Comparison of ENCODE assay signal across 1 cellular context in genomic region chr4:78644744-78645330, GRCh38.
TF ChIP-seq lines count a peak whose summit lies in the region.

No MANE protein-coding gene starts in this region.

TF ChIP-seq in K562, 482 proteins besides CTCF, POLR2A, EP300 and RAD21 (continued from another document and continues in another):
- TF ChIP-seq ZNF592 (IDR thresholded peaks at IDR 0.05) (peak; percentile 45; the same call in 1 of the 2 replicates), KHSRP (IDR thresholded peaks at IDR 0.05) (peak; percentile 9; the same call in 1 of the 2 replicates), TRIM25 (IDR thresholded peaks at IDR 0.05; ENCODE audit: borderline replicate concordance) (no peak), EP400 (IDR thresholded peaks at IDR 0.05) (peak; percentile 53), USF2 (CRISPR knock-in tag; IDR thresholded peaks at IDR 0.05) (no peak), ETS2 (tag; IDR thresholded peaks at IDR 0.05; ENCODE audit: borderline replicate concordance, poor library complexity, severe bottlenecking) (no peak), KLF13 (tag; IDR thresholded peaks at IDR 0.05; ENCODE audit: borderline replicate concordance, low read depth) (no peak), ZEB2 (IDR thresholded peaks at IDR 0.05) (no peak), ZNF778 (CRISPR knock-in tag; IDR thresholded peaks at IDR 0.05) (no peak), ARID4B (CRISPR knock-in tag; IDR thresholded peaks at IDR 0.05) (no peak), CXXC5 (CRISPR knock-in tag; IDR thresholded peaks at IDR 0.05) (no peak), SFPQ (IDR thresholded peaks at IDR 0.05; ENCODE audit: low read depth, low read length) (no peak), SMARCB1 (IDR thresholded peaks at IDR 0.05; ENCODE audit: insufficient read length, low read depth) (no peak), ZNF445 (CRISPR knock-in tag; IDR thresholded peaks at IDR 0.05; ENCODE audit: low read depth) (no peak), E2F1 (CRISPR knock-in tag; IDR thresholded peaks at IDR 0.05) (no peak), GTF3C2 (IDR thresholded peaks at IDR 0.05; ENCODE audit: borderline replicate concordance, extremely low read depth, insufficient read length) (no peak), ZNF24 (IDR thresholded peaks at IDR 0.05) (no peak), NR4A1 (CRISPR knock-in tag; IDR thresholded peaks at IDR 0.05) (no peak), NR4A1 (tag; IDR thresholded peaks at IDR 0.05) (no peak), CREB1 (IDR thresholded peaks at IDR 0.05) (no peak; the same call in 1 of the 2 replicates), CREB1 (CRISPR knock-in tag; IDR thresholded peaks at IDR 0.05) (peak; percentile 43; the same call in 1 of the 2 replicates), ETV6 (IDR thresholded peaks at IDR 0.05; ENCODE audit: borderline replicate concordance in 1 of 2, low read depth in 2 of 2, low read length in 1 of 2) (no peak), ETV6 (CRISPR knock-in tag; IDR thresholded peaks at IDR 0.05; ENCODE audit: borderline replicate concordance) (no peak), ZNF583 (CRISPR knock-in tag; IDR thresholded peaks at IDR 0.05) (no peak), TSC22D4 (tag; IDR thresholded peaks at IDR 0.05) (no peak), POLR2H (tag; IDR thresholded peaks at IDR 0.05; ENCODE audit: low read depth) (no peak; the same call in 1 of the 2 replicates), ZNF586 (CRISPR knock-in tag; conservative IDR thresholded peaks at IDR 0.05) (no peak), ZNF408 (CRISPR knock-in tag; IDR thresholded peaks at IDR 0.05; ENCODE audit: low read depth) (no peak), CBFA2T2 (conservative IDR thresholded peaks at IDR 0.05) (no peak), STAG1 (CRISPR knock-in tag; IDR thresholded peaks at IDR 0.05; ENCODE audit: borderline replicate concordance) (no peak), OTX1 (CRISPR knock-in tag; IDR thresholded peaks at IDR 0.05) (no peak), BCL6 (CRISPR knock-in tag; IDR thresholded peaks at IDR 0.05) (no peak), CBX3 (IDR thresholded peaks at IDR 0.05; ENCODE audit: borderline replicate concordance in 1 of 2, low read length in 2 of 2) (no peak), BHLHE40 (IDR thresholded peaks at IDR 0.05; ENCODE audit: low read length) (no peak), SRSF3 (IDR thresholded peaks at IDR 0.05; ENCODE audit: insufficient read depth, low read length) (no peak), ZNF217 (CRISPR knock-in tag; IDR thresholded peaks at IDR 0.05) (no peak), JUND (IDR thresholded peaks at IDR 0.05; ENCODE audit: borderline replicate concordance, low read depth, low read length) (no peak; the same call in 1 of the 2 replicates), JUND (tag; IDR thresholded peaks at IDR 0.05; ENCODE audit: borderline replicate concordance, low read depth, low read length) (peak; percentile 19; the same call in 1 of the 3 replicates), ILF3 (IDR thresholded peaks at IDR 0.05; ENCODE audit: borderline replicate concordance) (no peak), HNRNPUL1 (IDR thresholded peaks at IDR 0.05; ENCODE audit: low read length) (no peak), SMC3 (conservative IDR thresholded peaks at IDR 0.05; ENCODE audit: insufficient read depth, low read depth, low read length) (peak; percentile 71), XRCC4 (IDR thresholded peaks at IDR 0.05; ENCODE audit: extremely low read depth, insufficient read depth, insufficient read length) (no peak), NCOA2 (IDR thresholded peaks at IDR 0.05; ENCODE audit: partially characterized antibody in 2 of 2) (peak in 1 of 2 experiments; percentile 23), FUS (optimal IDR thresholded peaks at IDR 0.05; ENCODE audit: low read depth, low read length) (no peak), POU5F1 (IDR thresholded peaks at IDR 0.05; ENCODE audit: borderline replicate concordance, low read depth, low read length, partially characterized antibody) (no peak), ZNF175 (CRISPR knock-in tag; IDR thresholded peaks at IDR 0.05; ENCODE audit: low read depth) (no peak), NR2C1 (IDR thresholded peaks at IDR 0.05) (0 out of 2 replicates have a peak, but pooled peaks have one; percentile 6), NR2C1 (tag; IDR thresholded peaks at IDR 0.05) (no peak), ZNF311 (CRISPR knock-in tag; IDR thresholded peaks at IDR 0.05) (no peak), BACH1 (tag; IDR thresholded peaks at IDR 0.05) (no peak), CEBPB (tag; IDR thresholded peaks at IDR 0.05) (no peak), ZNF212 (CRISPR knock-in tag; IDR thresholded peaks at IDR 0.05) (no peak), RCOR1 (IDR thresholded peaks at IDR 0.05; ENCODE audit: borderline replicate concordance in 1 of 2, low read depth in 2 of 2, low read length in 2 of 2) (peak; percentile 52 to 72; a peak in 3 of 4 replicates)
